ENCODE assay signal across 8 cellular contexts in genomic region chr17:45490198-45490597, GRCh38. TPM values are rescaled to one million over a fixed set of nuclear protein-coding genes. Genes with fewer than 3 reads are reported as not detected.
DNase-seq lines count a peak whose midpoint lies in the region; ATAC-seq and TF ChIP-seq lines count a peak whose summit lies in the region.
"Not testable (repeated sequence)": the region's sequence is repeated elsewhere in the genome, so short reads cannot be mapped to it uniquely, and the experiment has no call there.

No MANE protein-coding gene starts in this region.

- not testable (repeated sequence) for TF ChIP-seq CTCF in Calu3 (IDR thresholded peaks at IDR 0.05; ENCODE audit: unreplicated experiment); RWPE2 (IDR thresholded peaks at IDR 0.05; ENCODE audit: poor library complexity, severe bottlenecking); astrocyte of the cerebellum (IDR thresholded peaks at IDR 0.05; ENCODE audit: low read depth, low read length, missing control alignments); foreskin fibroblast (IDR thresholded peaks at IDR 0.05; ENCODE audit: low read depth, low read length)

- BruUV-seq in Calu3 (replicated peaks; lab: Mats Ljungman, UMichigan) = not testable (repeated sequence)

- intact Hi-C loops in Calu3 (cut with micrococcal nuclease; ENCODE audit: unreplicated experiment) = not testable (repeated sequence)

- CTCF ChIA-PET in Calu3 (lab: Charles Lee) = not testable (repeated sequence)

- peaks cover 36% of the 10 kb centered on the region for H3K4me1 Mint-ChIP-seq in Calu3 (ENCODE audit: low read depth, unreplicated experiment)
- H3K4me1 Mint-ChIP-seq in stimulated activated naive B cell treated with anti-CD40 and anti-IgM and Interleukin-4, amounts not matched to agents 10 μg/mL and 1 μg/mL and 100 μg/mL, for 72 hours = peaks cover 17 to 27% of the 10 kb centered on the region in 2 donors

- H3K9me3 Mint-ChIP-seq in Calu3 (ENCODE audit: low read depth, unreplicated experiment); stimulated activated naive B cell treated with anti-CD40 and anti-IgM and Interleukin-4, amounts not matched to agents 10 μg/mL and 1 μg/mL and 100 μg/mL, for 72 hours: not testable (repeated sequence)

- peak overlapping the region; percentile 86 for H3K4me3 Mint-ChIP-seq in Calu3 (ENCODE audit: low read depth, unreplicated experiment)
- peak overlapping the region; percentile 91 to 94 for H3K4me3 Mint-ChIP-seq in stimulated activated naive B cell treated with anti-CD40 and anti-IgM and Interleukin-4, amounts not matched to agents 10 μg/mL and 1 μg/mL and 100 μg/mL, for 72 hours

- ATAC-seq in GM21360 (IDR thresholded peaks at IDR 0.05; ENCODE audit: unreplicated experiment) = peak; percentile 29
- ATAC-seq in HG03159 (IDR thresholded peaks at IDR 0.05; ENCODE audit: unreplicated experiment) = peak; percentile 22
- peak; percentile 42 for ATAC-seq in RWPE2 (ENCODE audit: low read depth)
- peak; percentile 24 to 28 for ATAC-seq in stimulated activated naive B cell treated with anti-CD40 and anti-IgM and Interleukin-4, amounts not matched to agents 10 μg/mL and 1 μg/mL and 100 μg/mL, for 72 hours (replicated peaks)

- H3K27me3 ChIP-seq in RWPE2 (ENCODE audit: insufficient read depth, poor library complexity, severe bottlenecking); mononuclear cell (ENCODE audit: insufficient read depth, low read length): not testable (repeated sequence)

- DNase-seq in Calu3 (peak; percentile 41), foreskin fibroblast (peak in 1 of 2 donors; percentile 32)
- DNase-seq in RWPE2 (ENCODE audit: low spot score); astrocyte of the cerebellum (ENCODE audit: low read depth): not testable (repeated sequence)
- peak; percentile 2 for DNase-seq in stimulated activated naive B cell treated with anti-CD40 and anti-IgM and Interleukin-4, amounts not matched to agents 10 μg/mL and 1 μg/mL and 100 μg/mL, for 72 hours

- H3K27me3 Mint-ChIP-seq in Calu3 (ENCODE audit: unreplicated experiment); stimulated activated naive B cell treated with anti-CD40 and anti-IgM and Interleukin-4, amounts not matched to agents 10 μg/mL and 1 μg/mL and 100 μg/mL, for 72 hours: not testable (repeated sequence)

- peak overlapping the region; percentile 10 for H3K27ac ChIP-seq in RWPE2 (ENCODE audit: poor library complexity, severe bottlenecking)

- H3K9me3 ChIP-seq in RWPE2 (ENCODE audit: severe bottlenecking); mononuclear cell (ENCODE audit: low read depth, low read length): not testable (repeated sequence)

- not testable (repeated sequence) for H3K4me1 ChIP-seq in RWPE2 (ENCODE audit: insufficient read depth, poor library complexity, severe bottlenecking)
- peaks cover 53% of the 10 kb centered on the region for H3K4me1 ChIP-seq in mononuclear cell (ENCODE audit: insufficient read depth, low read length)

- not testable (repeated sequence) for H3K36me3 ChIP-seq in RWPE2 (ENCODE audit: low read depth)

- peak overlapping the region; percentile 84 for H3K27ac Mint-ChIP-seq in Calu3 (ENCODE audit: unreplicated experiment)
- H3K27ac Mint-ChIP-seq in stimulated activated naive B cell treated with anti-CD40 and anti-IgM and Interleukin-4, amounts not matched to agents 10 μg/mL and 1 μg/mL and 100 μg/mL, for 72 hours = peak overlapping the region; percentile 96

- peak overlapping the region; percentile 49 for H3K4me3 ChIP-seq in RWPE2 (ENCODE audit: severe bottlenecking)
- peak overlapping the region; percentile 56 for H3K4me3 ChIP-seq in astrocyte of the cerebellum (ENCODE audit: low read depth, low read length)
- peak overlapping the region; percentile 63 to 66 for H3K4me3 ChIP-seq in foreskin fibroblast (ENCODE audit: low read depth in 1 of 2, low read length in 2 of 2)
- H3K4me3 ChIP-seq in mononuclear cell (ENCODE audit: low read length) = peak overlapping the region; percentile 52

- in situ Hi-C loops in astrocyte of the cerebellum (cut with HindIII; ENCODE audit: low sequenced_read_pairs) = not testable (repeated sequence)

- peaks cover 37% of the 10 kb centered on the region for H3K36me3 Mint-ChIP-seq in Calu3 (ENCODE audit: insufficient read depth, unreplicated experiment)
- H3K36me3 Mint-ChIP-seq in stimulated activated naive B cell treated with anti-CD40 and anti-IgM and Interleukin-4, amounts not matched to agents 10 μg/mL and 1 μg/mL and 100 μg/mL, for 72 hours = not testable (repeated sequence)

RNA-seq across cellular contexts. Expression of gene PLEKHM1, which starts 0.3 kb away (rescaled TPM):
- total RNA-seq in Calu3 (2022) (82.4 and 107 TPM in 2 replicates), mononuclear cell (62.5 TPM)

RNA-seq across cellular contexts. Expression of gene ARHGAP27, which starts 57.5 kb away (rescaled TPM):
- total RNA-seq in Calu3 (2022) (104 and 125 TPM in 2 replicates), mononuclear cell (41.3 TPM)
